ENCODE assay signal across 8 cellular contexts in the genomic region with DNA sequence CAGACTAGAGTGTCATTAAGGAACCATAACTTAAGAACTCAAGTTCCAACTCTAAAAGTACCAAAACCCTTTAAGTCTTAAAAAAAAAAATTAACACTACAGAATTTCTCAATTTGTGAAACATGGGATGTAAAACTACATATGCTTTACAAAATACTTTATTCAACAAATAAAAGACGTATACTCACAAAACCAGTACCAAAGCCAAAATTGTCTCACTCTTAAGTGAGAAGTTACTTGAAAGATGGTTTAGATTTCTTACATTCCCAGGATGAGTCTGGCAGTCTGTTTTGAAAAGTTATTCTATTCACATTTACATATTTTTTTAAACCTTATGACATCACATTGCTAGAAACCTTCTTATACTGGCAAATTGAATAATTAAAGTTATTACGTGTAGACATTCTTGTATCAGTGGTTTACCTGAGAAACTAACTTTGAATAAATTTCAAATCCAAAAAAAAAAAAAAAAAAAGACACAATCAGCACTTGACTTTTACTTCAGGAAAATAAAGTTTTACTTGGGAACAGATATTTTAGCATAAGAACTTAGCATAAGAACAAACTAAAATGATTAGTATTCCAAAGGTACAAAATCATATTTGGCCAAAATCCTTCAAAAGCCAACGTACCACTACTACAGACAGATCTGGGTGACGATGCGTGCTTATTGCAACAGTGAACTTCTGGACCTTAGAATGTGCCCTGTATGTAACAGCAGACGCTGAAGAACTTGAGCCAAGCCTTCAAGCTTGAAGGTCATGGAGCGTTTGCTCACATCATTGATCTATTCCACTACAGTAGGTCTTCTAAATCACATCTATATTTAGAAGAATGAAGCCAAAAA. TPM values are rescaled to one million over a fixed set of nuclear protein-coding genes. Genes with fewer than 3 reads are reported as not detected.
DNase-seq lines count a peak whose midpoint lies in the region; ATAC-seq and TF ChIP-seq lines count a peak whose summit lies in the region.

No MANE protein-coding gene starts in this region.

- DNase-seq in SIG-M5 treated with dmso at 0.1 percent for 504 hours (lab: John Stamatoyannopoulos, UW; ENCODE audit: unreplicated experiment) = peak; percentile 63
- DNase-seq in SIG-M5 (lab: John Stamatoyannopoulos, UW) = no peak
- DNase-seq in SW480 (ENCODE audit: low spot score) = peak; percentile 56
- peak; percentile 68 to 84 for DNase-seq in foreskin fibroblast
- DNase-seq in psoas muscle = peak in 1 of 2 donors; percentile 19
- DNase-seq in NCI-H1105 treated with DMSO at 0.1 percent for 48 hours (lab: John Stamatoyannopoulos, UW) = no peak
- no peak for DNase-seq in cortex of kidney (lab: John Stamatoyannopoulos, UW)

- ATAC-seq in psoas muscle = peak; percentile 58 to 78 (median 73)
- no peak for ATAC-seq in activated CD4-positive, CD25-positive, alpha-beta regulatory T cell treated with anti-CD3 and anti-CD28 coated beads, Interleukin-2, amount 50 U/mL, for 24 hours

- peak overlapping the region; percentile 95 for H3K27ac ChIP-seq in psoas muscle

- H3K4me3 ChIP-seq in foreskin fibroblast (ENCODE audit: low read depth in 1 of 2, low read length in 2 of 2) = peak overlapping the region; percentile 83 to 87
- H3K4me3 ChIP-seq in psoas muscle = peak overlapping the region; percentile 81

- intact Hi-C loops in psoas muscle (cut with DNase I) = loop anchor here (5.0 to 10.0 kb wide), 4 partner anchors 68 to 181 kb away; no protein-coding TSS in a partner anchor

- H3K36me3 ChIP-seq in psoas muscle (ENCODE audit: insufficient read depth in 1 of 2, low read depth in 1 of 2) = no peaks in the 10 kb centered on the region

- TF ChIP-seq CTCF in foreskin fibroblast (IDR thresholded peaks at IDR 0.05; ENCODE audit: low read depth, low read length) (no peak), psoas muscle (IDR thresholded peaks at IDR 0.05) (no peak)

- peaks cover 24% of the 10 kb centered on the region for H3K4me1 ChIP-seq in psoas muscle

- H3K27me3 ChIP-seq in psoas muscle (ENCODE audit: insufficient read depth in 3 of 3, low read length in 2 of 3) = no peaks in the 10 kb centered on the region

- no peaks in the 10 kb centered on the region for H3K9me3 ChIP-seq in psoas muscle

- WGBS in psoas muscle, 3 donors = 2 to 9% (median 3%) methylated on average over 7 of the region's 7 CpGs

RNA-seq across cellular contexts. Expression of a gene that starts 2.6 kb away (rescaled TPM):
- total RNA-seq in psoas muscle = 10 to 100 TPM; 14.1 to 23.0 (median 20.2) TPM
- 10 to 100 TPM in 1 of 3 donors, 1 to 10 TPM in 2; 5.3 to 15.7 (median 6.4) TPM for polyA plus RNA-seq in psoas muscle

Comparison
In these comparisons a context has a peak if more than half of its experiments do, and no peak if none do; other contexts are left out.
1. DNase-seq: peak in SIG-M5 treated with dmso at 0.1 percent for 504 hours (single experiment), SW480 (single experiment) and foreskin fibroblast (2 of 2); none in SIG-M5 (single experiment), NCI-H1105 treated with DMSO at 0.1 percent for 48 hours (single experiment) and cortex of kidney (single experiment).
2. ATAC-seq: peak in psoas muscle (4 of 4); none in activated CD4-positive, CD25-positive, alpha-beta regulatory T cell treated with anti-CD3 and anti-CD28 coated beads, Interleukin-2, amount 50 U/mL, for 24 hours (0 of 2).